ENCODE assay signal across 17 cellular contexts in the genomic region with DNA sequence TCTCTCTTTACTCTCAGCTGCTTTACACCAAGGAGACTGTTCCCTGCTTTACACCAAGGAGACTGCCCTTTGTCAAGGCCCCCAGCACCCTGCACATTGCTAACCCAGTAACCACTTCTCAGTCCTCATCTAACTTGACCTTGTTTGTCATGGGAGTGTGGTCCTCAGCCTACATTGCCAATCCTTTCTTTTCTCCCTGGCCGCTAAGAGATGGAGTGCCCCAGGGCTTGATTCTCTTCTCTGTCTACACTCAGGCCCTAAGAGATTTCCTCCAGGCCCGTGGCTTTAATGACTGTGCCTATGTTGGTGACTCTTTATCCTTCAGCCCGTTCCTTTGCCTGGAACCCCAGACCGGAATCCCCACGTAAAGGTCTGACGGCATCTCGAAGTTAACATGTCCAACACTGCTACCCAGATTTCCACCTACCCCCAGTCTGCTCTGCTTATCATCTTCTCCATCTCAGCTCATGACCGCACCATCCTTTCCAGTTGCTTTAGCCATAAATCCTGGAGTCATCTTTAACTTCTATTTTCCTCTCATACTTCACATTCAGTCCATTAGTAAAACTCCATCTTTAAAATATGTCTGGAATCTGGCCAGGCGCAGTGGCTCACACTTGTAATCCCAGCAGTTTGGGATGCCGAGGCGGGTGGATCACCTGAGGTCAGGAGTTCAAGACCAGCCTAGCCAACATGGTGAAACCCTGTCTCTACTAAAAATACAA. TPM values are rescaled to one million over a fixed set of nuclear protein-coding genes. Genes with fewer than 3 reads are reported as not detected.
DNase-seq lines count a peak whose midpoint lies in the region; ATAC-seq and TF ChIP-seq lines count a peak whose summit lies in the region.
"Had no signal": no experiment of that assay in that cellular context is flagged by ENCODE, and none has a peak within 500 bp of the region (broad histone marks: within the 10 kb centered on the region; RNA-seq: fewer than 3 reads in every experiment).

No MANE protein-coding gene starts in this region.

- H3K27me3 Mint-ChIP-seq in progenitor cell of endocrine pancreas: peaks cover 6% of the 10 kb centered on the region

- H3K9me3 ChIP-seq in PC-9 (ENCODE audit: insufficient read depth, low read depth): no peaks in the 10 kb centered on the region
- H3K9me3 ChIP-seq: Peyer's patch, right atrium auricular region had no signal

- peak; percentile 26 for DNase-seq in ELF-1 (ENCODE audit: low read depth, low spot score)
- DNase-seq in PC-9: no peak
- DNase-seq in fibroblast of mammary gland (ENCODE audit: low read depth): peak; percentile 56
- DNase-seq in progenitor cell of endocrine pancreas (ENCODE audit: low spot score, unreplicated experiment): no peak
- no peak for DNase-seq in G401 (ENCODE audit: low spot score)
- no peak for DNase-seq in cerebellar cortex (ENCODE audit: low spot score)
- no peak for DNase-seq in NCI-H2196 treated with DMSO at 0.1 percent for 48 hours (lab: John Stamatoyannopoulos, UW; ENCODE audit: unreplicated experiment)
- DNase-seq: activated naive CD4-positive, alpha-beta T cell treated with anti-CD3 and anti-CD28 coated beads for 36 hours; DND-41; foreskin melanocyte; GOT3; NCI-H2107; Peyer's patch had no signal

- H2AFZ ChIP-seq in PC-9: no peak overlapping the region
- H2AFZ ChIP-seq: neural progenitor cell had no signal

- intact Hi-C loops in PC-9 (cut with micrococcal nuclease; ENCODE audit: unreplicated experiment): no loop called here

- CTCF ChIA-PET in PC-9 (lab: Charles Lee): no interaction called here

- ATAC-seq in GM21723 (IDR thresholded peaks at IDR 0.05; ENCODE audit: unreplicated experiment): no peak

- H3K4me3 ChIP-seq in PC-9: no peak overlapping the region
- H3K4me3 ChIP-seq in fibroblast of mammary gland (ENCODE audit: control insufficient read depth, low read depth, low read length): no peak overlapping the region
- H3K4me3 ChIP-seq: neural progenitor cell, Peyer's patch, right atrium auricular region had no signal

- peaks cover 2% of the 10 kb centered on the region for H3K36me3 Mint-ChIP-seq in progenitor cell of endocrine pancreas (ENCODE audit: insufficient read depth)
- H3K36me3 Mint-ChIP-seq: neural progenitor cell had no signal

- H3K27me3 ChIP-seq in PC-9 (ENCODE audit: insufficient read depth, low read depth): peaks cover 10% of the 10 kb centered on the region; the same call in 1 of the 2 replicates
- H3K27me3 ChIP-seq: neural progenitor cell, Peyer's patch, right atrium auricular region had no signal

- BruUV-seq in PC-9 (replicated peaks; lab: Mats Ljungman, UMichigan): TSS peak; percentile 5

- no peak overlapping the region for H3K27ac ChIP-seq in PC-9
- H3K27ac ChIP-seq: C4-2B, neural progenitor cell, Peyer's patch, right atrium auricular region had no signal

- peak overlapping the region; percentile 63 for H3K27ac Mint-ChIP-seq in progenitor cell of endocrine pancreas
- H3K27ac Mint-ChIP-seq: activated naive CD4-positive, alpha-beta T cell treated with anti-CD3 and anti-CD28 coated beads for 36 hours; neural progenitor cell had no signal

- H3K9me2 ChIP-seq in PC-9 (ENCODE audit: insufficient read depth): no peaks in the 10 kb centered on the region

- no peak overlapping the region for H3K4me2 ChIP-seq in PC-9
- H3K4me2 ChIP-seq: neural progenitor cell had no signal

- POLR2A ChIA-PET in PC-9 (lab: Charles Lee; ENCODE audit: unreplicated experiment): interaction anchor here (0.5 kb wide), 1 partner anchor 221 kb away, joined by 10 read pairs; no protein-coding TSS in a partner anchor

- H4K20me1 ChIP-seq in PC-9 (ENCODE audit: insufficient read depth): peaks cover 13% of the 10 kb centered on the region; the same call in 1 of the 2 replicates

- no peaks in the 10 kb centered on the region for H3K4me1 ChIP-seq in PC-9 (replicated peaks; ENCODE audit: insufficient read depth)

- no peaks in the 10 kb centered on the region for H3K79me2 ChIP-seq in PC-9 (ENCODE audit: low read depth)

- in situ Hi-C loops in G401 (cut with HindIII; ENCODE audit: low sequenced_read_pairs): no loop called here

- peaks cover 55% of the 10 kb centered on the region for H3F3A ChIP-seq in PC-9 (ENCODE audit: insufficient read depth, low read depth)

- peaks cover 10% of the 10 kb centered on the region for H3K4me1 Mint-ChIP-seq in progenitor cell of endocrine pancreas (ENCODE audit: low read depth)

- H3K36me3 ChIP-seq in PC-9 (ENCODE audit: low read depth): no peaks in the 10 kb centered on the region
- H3K36me3 ChIP-seq: neural progenitor cell had no signal

- no peaks in the 10 kb centered on the region for H3K9me3 Mint-ChIP-seq in progenitor cell of endocrine pancreas (ENCODE audit: low read depth)
- H3K9me3 Mint-ChIP-seq: activated naive CD4-positive, alpha-beta T cell treated with anti-CD3 and anti-CD28 coated beads for 36 hours; neural progenitor cell had no signal

- H3K4me3 Mint-ChIP-seq in progenitor cell of endocrine pancreas (ENCODE audit: low read depth): no peak overlapping the region
- H3K4me3 Mint-ChIP-seq: activated naive CD4-positive, alpha-beta T cell treated with anti-CD3 and anti-CD28 coated beads for 36 hours; neural progenitor cell had no signal

- TF ChIP-seq CTCF in PC-9 (conservative IDR thresholded peaks at IDR 0.05) (no peak), fibroblast of mammary gland (conservative IDR thresholded peaks at IDR 0.05; ENCODE audit: control insufficient read depth, insufficient read depth, low read depth, low read length) (no peak), progenitor cell of endocrine pancreas (IDR thresholded peaks at IDR 0.05; ENCODE audit: unreplicated experiment) (no peak)

RNA-seq across cellular contexts. Expression of a gene that starts 9.5 kb away (rescaled TPM):
- 16.2 and 19.1 TPM in 2 replicates for total RNA-seq in PC-9 (2021)
- 2.1 and 3.7 TPM in 2 replicates for total RNA-seq in progenitor cell of endocrine pancreas
- 1.8 and 2.0 TPM in 2 replicates for total RNA-seq in G401 (2014; rRNA removed; shearing (Covaris generic))

RNA-seq across cellular contexts. Expression of a gene that starts 29.4 kb away (rescaled TPM):
- total RNA-seq in PC-9 (2021): 569 and 580 TPM in 2 replicates
- 83.5 and 92.7 TPM in 2 replicates for total RNA-seq in progenitor cell of endocrine pancreas
- total RNA-seq in G401 (2014; rRNA removed; shearing (Covaris generic)): 314 and 341 TPM in 2 replicates

RNA-seq across cellular contexts. Expression of a gene that starts 50.0 kb away (rescaled TPM):
- 12.7 and 20.2 TPM in 2 replicates for total RNA-seq in PC-9 (2021)
- total RNA-seq in progenitor cell of endocrine pancreas: 14.3 and 20.4 TPM in 2 replicates
- total RNA-seq in G401 (2014; rRNA removed; shearing (Covaris generic)): 7.3 and 11.9 TPM in 2 replicates

Comparison
In these comparisons a context has a peak if more than half of its experiments do, and no peak if none do; other contexts are left out.
1. DNase-seq: peak in ELF-1 (single experiment) and fibroblast of mammary gland (single experiment); none in PC-9 (0 of 2), progenitor cell of endocrine pancreas (single experiment), G401 (single experiment), cerebellar cortex (single experiment) and NCI-H2196 treated with DMSO at 0.1 percent for 48 hours (single experiment).